Comparison of ENCODE assay signal across 8 cellular contexts in the genomic region with DNA sequence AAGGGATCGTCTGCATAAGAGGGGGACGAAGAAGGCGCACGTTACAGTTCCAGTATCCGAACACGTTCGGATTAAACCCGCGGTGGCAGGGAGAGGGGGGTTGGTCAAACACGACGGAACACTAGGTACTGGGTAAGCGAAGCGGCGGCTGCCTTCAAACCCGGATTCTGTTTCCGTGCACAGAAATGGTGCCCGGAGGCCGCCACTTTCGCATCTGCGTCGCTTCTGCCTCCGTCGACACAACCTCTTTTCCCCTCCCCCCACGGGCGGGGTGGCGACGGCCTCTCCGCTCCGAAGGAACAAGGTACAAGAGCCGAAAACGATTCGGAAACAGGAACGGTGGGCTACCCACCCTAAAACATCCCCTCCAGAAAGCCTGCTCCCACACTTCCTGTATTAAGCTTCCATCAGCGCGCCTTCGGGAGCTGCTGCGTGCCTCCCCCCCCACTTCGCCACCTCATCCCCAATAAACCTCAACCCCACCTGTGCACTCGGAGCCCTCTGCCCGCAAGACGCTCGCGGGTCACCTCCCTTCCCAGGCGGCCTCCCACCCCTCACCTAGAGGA. TPM values are rescaled to one million over a fixed set of nuclear protein-coding genes. Genes with fewer than 3 reads are reported as not detected.
A peak's percentile ranks its signal among the peaks of the same experiment; 100 is the strongest.
DNase-seq lines count a peak whose midpoint lies in the region; ATAC-seq and TF ChIP-seq lines count a peak whose summit lies in the region.

No MANE protein-coding gene starts in this region.

- peak overlapping the region; percentile 67 for H3K56ac ChIP-seq in IMR-90 (ENCODE audit: extremely low read depth, insufficient read depth, low read length)

- TF ChIP-seq POLR2A in IMR-90 (IDR thresholded peaks at IDR 0.05; ENCODE audit: low read depth, low read length), result no peak

- peak overlapping the region; percentile 99 for H2AK9ac ChIP-seq in IMR-90 (replicated peaks; ENCODE audit: low read depth, low read length, poor library complexity)

- H3K9me2 ChIP-seq in DOHH2 (replicated peaks; ENCODE audit: control insufficient read depth, low read length), result no peaks in the 10 kb centered on the region

- H3K4me1 Mint-ChIP-seq in activated naive CD8-positive, alpha-beta T cell treated with anti-CD3 and anti-CD28 coated beads, Interleukin-2, amount 10 ng/mL, durations not matched to agents 7 days and 5 days, result peaks cover 49% of the 10 kb centered on the region

- peak overlapping the region; percentile 95 for H3K4me3 ChIP-seq in DOHH2 (ENCODE audit: low read length)
- H3K4me3 ChIP-seq in IMR-90 (ENCODE audit: insufficient read depth, low read depth, low read length), result peak overlapping the region; percentile 93
- peak overlapping the region; percentile 99 for H3K4me3 ChIP-seq in upper lobe of right lung

- H3K27me3 ChIP-seq in DOHH2 (ENCODE audit: control insufficient read depth, low read length), result no peaks in the 10 kb centered on the region
- H3K27me3 ChIP-seq in IMR-90 (ENCODE audit: control insufficient read depth, insufficient read depth, low read length), result no peaks in the 10 kb centered on the region
- no peaks in the 10 kb centered on the region for H3K27me3 ChIP-seq in upper lobe of right lung

- peak overlapping the region; percentile 82 for H4K91ac ChIP-seq in IMR-90 (ENCODE audit: insufficient read depth, low read depth, low read length)

- peak; percentile 24 for ATAC-seq in GM21526 (IDR thresholded peaks at IDR 0.05; ENCODE audit: low FRiP score, unreplicated experiment)
- ATAC-seq in IMR-90 (ENCODE audit: low read depth), result peak; percentile 13
- peak; percentile 15 for ATAC-seq in activated naive CD8-positive, alpha-beta T cell treated with anti-CD3 and anti-CD28 coated beads, Interleukin-2, amount 10 ng/mL, durations not matched to agents 7 days and 5 days (ENCODE audit: low read depth)
- ATAC-seq in left cardiac atrium, result peak; percentile 24 to 49
- ATAC-seq in upper lobe of right lung, result peak; percentile 42

- H3K4ac ChIP-seq in IMR-90 (ENCODE audit: low read depth, low read length), result peak overlapping the region; percentile 84

- H3K36me3 ChIP-seq in DOHH2 (ENCODE audit: control insufficient read depth, low read length), result peaks cover 42% of the 10 kb centered on the region
- H3K36me3 ChIP-seq in IMR-90 (ENCODE audit: control insufficient read depth, insufficient read depth, low read length), result no peaks in the 10 kb centered on the region
- H3K36me3 ChIP-seq in upper lobe of right lung, result no peaks in the 10 kb centered on the region

- peak overlapping the region; percentile 86; the same call in 1 of the 2 replicates for H2AK5ac ChIP-seq in IMR-90 (ENCODE audit: low read depth, low read length)

- peak overlapping the region; percentile 88 for H3K23ac ChIP-seq in IMR-90 (ENCODE audit: low read depth, low read length)

- intact Hi-C loops in IMR-90 (cut with micrococcal nuclease) (loop anchor here (1.0 to 5.0 kb wide), 2 partner anchors 52 to 175 kb away; partner anchors contain the start of gene USO1), left cardiac atrium (cut with DNase I) (loop anchor here (1.0 to 10.0 kb wide), 2 partner anchors 52 kb away; partner anchors contain the start of gene USO1 (in 2 of the 2)), posterior vena cava (cut with DNase I) (loop anchor here in 1 of 2 donors (10.0 kb wide), 1 partner anchor 52 kb away; the partner anchor contains the start of gene USO1), upper lobe of right lung (cut with DNase I) (no loop called here)

- H2BK15ac ChIP-seq in IMR-90 (ENCODE audit: low read depth, low read length), result peak overlapping the region; percentile 23; the same call in 2 of the 3 replicates

- dilution Hi-C loops in IMR-90 (cut with HindIII; ENCODE audit: low sequenced_read_pairs, unreplicated experiment), result no loop called here

- CTCF ChIA-PET in IMR-90 (lab: Yijun Ruan, JAX), result interaction anchor here (0.7 to 1.7 kb wide), 3 partner anchors 25 to 145 kb away, joined by 3 to 8 read pairs (median 4); partner anchors contain the start of gene USO1

- H3K36me3 Mint-ChIP-seq in activated naive CD8-positive, alpha-beta T cell treated with anti-CD3 and anti-CD28 coated beads, Interleukin-2, amount 10 ng/mL, durations not matched to agents 7 days and 5 days, result peaks cover 3% of the 10 kb centered on the region

- peak overlapping the region; percentile 90 for H2AFZ ChIP-seq in IMR-90 (replicated peaks; ENCODE audit: low read length, poor library complexity)

- peak; percentile 41 for DNase-seq in IMR-90
- peak; percentile 36 for DNase-seq in SKM-1 treated with dmso at 0.1 percent for 144 hours (lab: John Stamatoyannopoulos, UW; ENCODE audit: unreplicated experiment)
- DNase-seq in activated naive CD8-positive, alpha-beta T cell treated with anti-CD3 and anti-CD28 coated beads, Interleukin-2, amount 10 ng/mL, durations not matched to agents 7 days and 5 days, result peak; percentile 85
- DNase-seq in left cardiac atrium, result peak; percentile 72
- DNase-seq in posterior vena cava (ENCODE audit: low spot score), result peak; percentile 92
- DNase-seq in upper lobe of right lung, result peak; percentile 88

- POLR2A ChIA-PET in IMR-90 (lab: Charles Lee; ENCODE audit: unreplicated experiment), result no interaction called here
- POLR2A ChIA-PET in activated naive CD8-positive, alpha-beta T cell treated with anti-CD3 and anti-CD28 coated beads, Interleukin-2, amount 10 ng/mL, durations not matched to agents 7 days and 5 days (lab: Charles Lee), result interaction anchor here (1.1 to 8.0 kb wide), 8 partner anchors 10 to 318 kb away, joined by 3 to 101 read pairs (median 12); partner anchors contain the start of genes NAAA, SDAD1 and USO1

- TF ChIP-seq CTCF in DOHH2 (IDR thresholded peaks at IDR 0.05; ENCODE audit: low read depth, low read length, poor library complexity, severe bottlenecking) (no peak), IMR-90 (conservative IDR thresholded peaks at IDR 0.05; ENCODE audit: low read depth, low read length) (no peak), upper lobe of right lung (IDR thresholded peaks at IDR 0.05) (no peak)

- peak overlapping the region; percentile 94 for H3K14ac ChIP-seq in IMR-90 (replicated peaks; ENCODE audit: low read depth, low read length)

- peak overlapping the region; percentile 97 for H3K9ac ChIP-seq in IMR-90 (ENCODE audit: low read depth, low read length)

- H2BK120ac ChIP-seq in IMR-90 (ENCODE audit: low read depth, low read length), result peak overlapping the region; percentile 62

- no peak for TF ChIP-seq RAD21 in IMR-90 (IDR thresholded peaks at IDR 0.05; ENCODE audit: low read length)

- H3K27me3 Mint-ChIP-seq in activated naive CD8-positive, alpha-beta T cell treated with anti-CD3 and anti-CD28 coated beads, Interleukin-2, amount 10 ng/mL, durations not matched to agents 7 days and 5 days, result no peaks in the 10 kb centered on the region

- no peaks in the 10 kb centered on the region for H3K9me3 Mint-ChIP-seq in activated naive CD8-positive, alpha-beta T cell treated with anti-CD3 and anti-CD28 coated beads, Interleukin-2, amount 10 ng/mL, durations not matched to agents 7 days and 5 days

- no peaks in the 10 kb centered on the region; the same call in 1 of the 2 replicates for H3K9me1 ChIP-seq in IMR-90 (ENCODE audit: insufficient read depth, low read length)

- no TSS peak for BruUV-seq in IMR-90 (replicated peaks; lab: Mats Ljungman, UMichigan)

- H3K9me3 ChIP-seq in DOHH2 (ENCODE audit: control insufficient read depth, insufficient read depth, low read length) (no peaks in the 10 kb centered on the region), IMR-90 (ENCODE audit: control insufficient read depth, insufficient read depth, low read length) (no peaks in the 10 kb centered on the region), upper lobe of right lung (no peaks in the 10 kb centered on the region)

- H2BK5ac ChIP-seq in IMR-90 (ENCODE audit: low read depth, low read length, poor library complexity, severe bottlenecking), result peak overlapping the region; percentile 82

- WGBS in IMR-90 (ENCODE audit: extremely low coverage in 2 of 2, insufficient read length in 1 of 2), 2 experiments, result 0% methylated on average over 12 of the region's 44 CpGs; no CpG with 5 or more reads in 1 of the 2 experiments

- H3K4me3 Mint-ChIP-seq in activated naive CD8-positive, alpha-beta T cell treated with anti-CD3 and anti-CD28 coated beads, Interleukin-2, amount 10 ng/mL, durations not matched to agents 7 days and 5 days, result peak overlapping the region; percentile 94

- H3K18ac ChIP-seq in IMR-90 (ENCODE audit: low read depth, low read length), result peak overlapping the region; percentile 67

- in situ Hi-C loops in IMR-90 (cut with MboI; ENCODE audit: low sequenced_read_pairs), result no loop called here

- H3K4me1 ChIP-seq in DOHH2 (ENCODE audit: control insufficient read depth, low read length) (peaks cover 47% of the 10 kb centered on the region), IMR-90 (ENCODE audit: control insufficient read depth, insufficient read depth, low read length) (peaks cover 6% of the 10 kb centered on the region), upper lobe of right lung (peaks cover 33% of the 10 kb centered on the region)

- peaks cover 0 to 42% of the 10 kb centered on the region in 2 experiments; a peak in 2 of 4 replicates for H3K79me1 ChIP-seq in IMR-90 (ENCODE audit: low read depth in 1 of 2, low read length in 2 of 2)

- H3K27ac ChIP-seq in DOHH2 (ENCODE audit: low read depth, low read length) (peak overlapping the region; percentile 77), IMR-90 (ENCODE audit: insufficient read depth, low read length) (peak overlapping the region; percentile 83), upper lobe of right lung (peak overlapping the region; percentile 92)

- H4K5ac ChIP-seq in IMR-90 (ENCODE audit: low read depth, low read length), result peak overlapping the region; percentile 80

- H4K20me1 ChIP-seq in DOHH2 (ENCODE audit: control insufficient read depth, insufficient read depth, low read depth, low read length) (peaks cover 38% of the 10 kb centered on the region), IMR-90 (ENCODE audit: insufficient read depth, low read length) (peaks cover 48% of the 10 kb centered on the region)

- peak overlapping the region; percentile 99 for H3K27ac Mint-ChIP-seq in activated naive CD8-positive, alpha-beta T cell treated with anti-CD3 and anti-CD28 coated beads, Interleukin-2, amount 10 ng/mL, durations not matched to agents 7 days and 5 days

- H3K79me2 ChIP-seq in DOHH2 (ENCODE audit: control insufficient read depth, low read length), result peaks cover 56% of the 10 kb centered on the region

- 0 out of 2 replicates have a peak, but pooled peaks cover 3% of the 10 kb centered on the region for H3F3A ChIP-seq in DOHH2 (ENCODE audit: control insufficient read depth, insufficient read depth)

- peak overlapping the region; percentile 73 to 77 for H4K8ac ChIP-seq in IMR-90 (ENCODE audit: low read depth in 2 of 2, low read length in 2 of 2)

- peak overlapping the region; percentile 73 for H3K4me2 ChIP-seq in DOHH2 (ENCODE audit: low read length)
- H3K4me2 ChIP-seq in IMR-90 (ENCODE audit: low read depth, low read length), result peak overlapping the region; percentile 100

- H2BK20ac ChIP-seq in IMR-90 (ENCODE audit: low read depth, low read length), result 0 out of 2 replicates have a peak overlapping the region, but pooled peaks have one; percentile 12

RNA-seq across cellular contexts. Expression of gene G3BP2, which starts 0.7 kb away (rescaled TPM):
- total RNA-seq in IMR-90 (2012; rRNA removed) (183 and 306 TPM in 2 replicates), left cardiac atrium (100 to 1,000 TPM in 1 of 2 donors, 10 to 100 TPM in 1; 68.5 to 110 TPM), posterior vena cava (10 to 100 TPM; 76.7 to 87.3 TPM), upper lobe of right lung (102 TPM)
- polyA plus RNA-seq in IMR-90 (2012; rRNA removed), result 63.3 and 80.5 TPM in 2 replicates
- polyA plus RNA-seq in IMR-90 (2012; cell fraction: cytosol; rRNA removed), result 38.6 and 103 TPM in 2 replicates
- polyA plus RNA-seq in IMR-90 (2012; cell fraction: nucleus; rRNA removed; ENCODE audit: low replicate concordance), result 11.8 and 39.2 TPM in 2 replicates
- 100 to 1,000 TPM; 165 to 179 TPM for total RNA-seq in activated naive CD8-positive, alpha-beta T cell treated with anti-CD3 and anti-CD28 coated beads, Interleukin-2, amount 10 ng/mL, durations not matched to agents 7 days and 5 days

RNA-seq across cellular contexts. Expression of gene CDKL2, which starts 42.2 kb away (rescaled TPM):
- total RNA-seq in IMR-90 (2012; rRNA removed) (under 0.01 and 0.18 TPM in 2 replicates), left cardiac atrium (under 1 TPM; 0.62 to 0.65 TPM), posterior vena cava (1 to 10 TPM in 1 of 2 donors, under 1 TPM in 1; 0.71 to 1.3 TPM), upper lobe of right lung (20.6 TPM)
- polyA plus RNA-seq in IMR-90 (2012; rRNA removed), result 0.09 TPM in 1 of 2 replicates, not detected in the other
- 0.03 and 0.06 TPM in 2 replicates for polyA plus RNA-seq in IMR-90 (2012; cell fraction: cytosol; rRNA removed)
- 0.06 TPM in 1 of 2 replicates, not detected in the other for polyA plus RNA-seq in IMR-90 (2012; cell fraction: nucleus; rRNA removed; ENCODE audit: low replicate concordance)
- under 1 TPM; 0.22 to 0.45 TPM for total RNA-seq in activated naive CD8-positive, alpha-beta T cell treated with anti-CD3 and anti-CD28 coated beads, Interleukin-2, amount 10 ng/mL, durations not matched to agents 7 days and 5 days

RNA-seq across cellular contexts. Expression of gene USO1, which starts 51.8 kb away (rescaled TPM):
- total RNA-seq in IMR-90 (2012; rRNA removed), result 121 and 181 TPM in 2 replicates
- polyA plus RNA-seq in IMR-90 (2012; rRNA removed), result 48.1 and 63.7 TPM in 2 replicates
- polyA plus RNA-seq in IMR-90 (2012; cell fraction: cytosol; rRNA removed), result 9.8 and 15.2 TPM in 2 replicates
- polyA plus RNA-seq in IMR-90 (2012; cell fraction: nucleus; rRNA removed; ENCODE audit: low replicate concordance), result 4.2 and 49.2 TPM in 2 replicates
- total RNA-seq in activated naive CD8-positive, alpha-beta T cell treated with anti-CD3 and anti-CD28 coated beads, Interleukin-2, amount 10 ng/mL, durations not matched to agents 7 days and 5 days, result 10 to 100 TPM; 32.3 to 34.6 TPM
- total RNA-seq in left cardiac atrium, result 10 to 100 TPM; 77.9 to 84.5 TPM
- total RNA-seq in posterior vena cava, result 10 to 100 TPM; 68.8 to 77.3 TPM
- 64.2 TPM for total RNA-seq in upper lobe of right lung

Comparison
In these comparisons a context has a peak if more than half of its experiments do, and no peak if none do; other contexts are left out.
1. Peak in every context shown above with its lines: DNase-seq, ATAC-seq, H3K4me3 ChIP-seq and H3K27ac ChIP-seq.
2. DNase-seq: peak in every context shown above with its lines; median percentile 92 in posterior vena cava; 88 in upper lobe of right lung; 85 in activated naive CD8-positive, alpha-beta T cell treated with anti-CD3 and anti-CD28 coated beads, Interleukin-2, amount 10 ng/mL, durations not matched to agents 7 days and 5 days; 72 in left cardiac atrium; 41 in IMR-90; 36 in SKM-1 treated with dmso at 0.1 percent for 144 hours.